In the genomic region with DNA sequence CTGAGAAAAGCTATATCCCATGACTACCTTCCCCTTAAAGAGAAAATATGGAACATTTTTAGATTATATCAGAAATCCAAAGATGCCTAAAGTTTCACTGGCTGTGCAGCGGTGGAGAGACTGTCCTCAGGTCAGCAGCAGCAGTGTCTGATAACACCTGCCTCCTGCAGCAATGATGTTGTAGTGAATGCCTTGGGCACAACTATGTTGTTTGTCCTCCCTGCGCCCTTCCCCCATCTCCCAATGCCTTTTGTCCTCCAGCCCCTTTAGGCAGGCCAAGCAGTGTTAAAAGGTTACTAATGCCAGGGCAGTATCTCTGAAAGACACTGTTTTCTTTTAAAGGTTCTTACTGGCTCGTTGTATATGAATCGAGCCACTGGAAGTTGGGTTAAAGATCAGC, we compare ENCODE assay signal across 23 cellular contexts. TPM values are rescaled to one million over a fixed set of nuclear protein-coding genes. Genes with fewer than 3 reads are reported as not detected.
DNase-seq lines count a peak whose midpoint lies in the region; ATAC-seq and TF ChIP-seq lines count a peak whose summit lies in the region.
"Had no signal": no experiment of that assay in that cellular context is flagged by ENCODE, and none has a peak within 500 bp of the region (broad histone marks: within the 10 kb centered on the region; RNA-seq: fewer than 3 reads in every experiment).

No MANE protein-coding gene starts in this region.

- no peak for TF ChIP-seq POLR2A in gastroesophageal sphincter (IDR thresholded peaks at IDR 0.05)
- no peak for TF ChIP-seq POLR2A in tibial nerve (IDR thresholded peaks at IDR 0.05)

- no peak for DNase-seq in activated CD8-positive, alpha-beta T cell treated with anti-CD3 and anti-CD28 coated beads for 36 hours
- no peak for DNase-seq in activated CD8-positive, alpha-beta T cell treated with anti-CD3 and anti-CD28 coated beads, Interleukin-2, amount 10 ng/mL, durations not matched to agents 7 days and 5 days
- DNase-seq in neural crest cell (ENCODE audit: low read depth, low spot score) (no peak), tibial nerve (ENCODE audit: low spot score in 2 of 2) (no peak), head of caudate nucleus (no peak), substantia nigra (lab: John Stamatoyannopoulos, UW) (no peak)
- DNase-seq: activated CD4-positive, alpha-beta T cell treated with anti-CD3 and anti-CD28 coated beads, Interleukin-2, amount 10 ng/mL, durations not matched to agents 7 days and 5 days; activated CD8-positive, alpha-beta memory T cell treated with anti-CD3 and anti-CD28 coated beads, Interleukin-2, amount 50 U/mL, for 48 hours; activated gamma-delta T cell treated with Interleukin-2 at 50 U/mL for 16 hours; amygdala; effector memory CD8-positive, alpha-beta T cell; mesenchymal stem cell; NCI-H2107; NCI-H510A treated with DMSO at 0.1 percent for 48 hours; psoas muscle; SHP77; stimulated activated CD4-positive, alpha-beta T cell treated with anti-CD3 and anti-CD28 coated beads, Interleukin-12 subunit alpha, Interleukin-12 subunit beta, amount 100 ng/mL, for 4 hours; stimulated activated CD8-positive, alpha-beta memory T cell treated with anti-CD3 and anti-CD28 coated beads, Interleukin-4, amount 100 ng/mL, for 48 hours; testis had no signal

- ATAC-seq in activated CD8-positive, alpha-beta T cell treated with anti-CD3 and anti-CD28 coated beads for 36 hours = no peak
- ATAC-seq in activated CD8-positive, alpha-beta T cell treated with anti-CD3 and anti-CD28 coated beads, Interleukin-2, amount 10 ng/mL, durations not matched to agents 7 days and 5 days = no peak
- ATAC-seq in gastroesophageal sphincter = no peak
- ATAC-seq in HG03520 (IDR thresholded peaks at IDR 0.05; ENCODE audit: unreplicated experiment) = no peak
- ATAC-seq: effector memory CD8-positive, alpha-beta T cell; psoas muscle had no signal

- peaks cover 15 to 83% of the 10 kb centered on the region in 2 donors for H3K36me3 ChIP-seq in gastroesophageal sphincter
- peaks cover 0 to 70% (median 2%) of the 10 kb centered on the region in 3 donors for H3K36me3 ChIP-seq in tibial nerve

- intact Hi-C loops in activated CD8-positive, alpha-beta T cell treated with anti-CD3 and anti-CD28 coated beads for 36 hours (cut with micrococcal nuclease) = no loop called here
- intact Hi-C loops in head of caudate nucleus (cut with DNase I) = no loop called here

- no peak overlapping the region for H3K4me3 Mint-ChIP-seq in activated CD8-positive, alpha-beta T cell treated with anti-CD3 and anti-CD28 coated beads for 36 hours
- no peak overlapping the region for H3K4me3 Mint-ChIP-seq in activated CD8-positive, alpha-beta T cell treated with anti-CD3 and anti-CD28 coated beads, Interleukin-2, amount 10 ng/mL, durations not matched to agents 7 days and 5 days
- peak overlapping the region; percentile 70 for H3K4me3 Mint-ChIP-seq in neural crest cell
- H3K4me3 Mint-ChIP-seq: activated CD4-positive, alpha-beta T cell treated with anti-CD3 and anti-CD28 coated beads, Interleukin-2, amount 10 ng/mL, durations not matched to agents 7 days and 5 days; central memory CD8-positive, alpha-beta T cell; effector memory CD8-positive, alpha-beta T cell; nephron had no signal

- H3K27ac ChIP-seq in gastroesophageal sphincter = peak overlapping the region; percentile 80 to 92 (median 83)
- H3K27ac ChIP-seq in tibial nerve = peak overlapping the region in 3 of 4 donors; percentile 22 to 74 (median 73)
- H3K27ac ChIP-seq in substantia nigra (ENCODE audit: low read depth, low read length, poor library complexity, severe bottlenecking) = no peak overlapping the region
- H3K27ac ChIP-seq: psoas muscle had no signal

- H3K27me3 ChIP-seq in gastroesophageal sphincter = no peaks in the 10 kb centered on the region
- no peaks in the 10 kb centered on the region for H3K27me3 ChIP-seq in tibial nerve
- H3K27me3 ChIP-seq: testis had no signal

- H3K9me3 Mint-ChIP-seq in activated CD8-positive, alpha-beta T cell treated with anti-CD3 and anti-CD28 coated beads for 36 hours = no peaks in the 10 kb centered on the region
- no peaks in the 10 kb centered on the region for H3K9me3 Mint-ChIP-seq in activated CD8-positive, alpha-beta T cell treated with anti-CD3 and anti-CD28 coated beads, Interleukin-2, amount 10 ng/mL, durations not matched to agents 7 days and 5 days (ENCODE audit: insufficient read depth)
- H3K9me3 Mint-ChIP-seq in neural crest cell = no peaks in the 10 kb centered on the region
- H3K9me3 Mint-ChIP-seq: activated CD4-positive, alpha-beta T cell treated with anti-CD3 and anti-CD28 coated beads, Interleukin-2, amount 10 ng/mL, durations not matched to agents 7 days and 5 days; central memory CD8-positive, alpha-beta T cell; effector memory CD8-positive, alpha-beta T cell; nephron had no signal

- peaks cover 0 to 84% (median 20%) of the 10 kb centered on the region in 3 donors for H3K4me1 ChIP-seq in gastroesophageal sphincter
- peaks cover 0 to 72% (median 15%) of the 10 kb centered on the region in 4 donors for H3K4me1 ChIP-seq in tibial nerve
- H3K4me1 ChIP-seq: psoas muscle had no signal

- TF ChIP-seq CTCF in activated CD8-positive, alpha-beta T cell treated with anti-CD3 and anti-CD28 coated beads for 36 hours (IDR thresholded peaks at IDR 0.05) = no peak
- no peak for TF ChIP-seq CTCF in gastroesophageal sphincter (IDR thresholded peaks at IDR 0.05)
- TF ChIP-seq CTCF in neural crest cell (conservative IDR thresholded peaks at IDR 0.05) = no peak
- no peak for TF ChIP-seq CTCF in tibial nerve (IDR thresholded peaks at IDR 0.05)

- no peak for TF ChIP-seq EP300 in gastroesophageal sphincter (IDR thresholded peaks at IDR 0.05)
- TF ChIP-seq EP300 in tibial nerve (IDR thresholded peaks at IDR 0.05) = peak in 1 of 2 donors; percentile 27

- POLR2A ChIA-PET in activated CD8-positive, alpha-beta T cell treated with anti-CD3 and anti-CD28 coated beads for 36 hours (lab: Charles Lee) = no interaction called here
- POLR2A ChIA-PET in activated CD8-positive, alpha-beta T cell treated with anti-CD3 and anti-CD28 coated beads, Interleukin-2, amount 10 ng/mL, durations not matched to agents 7 days and 5 days (lab: Charles Lee) = interaction anchor here (0.6 kb wide), 1 partner anchor 17 kb away, joined by 3 read pairs; no protein-coding TSS in a partner anchor

- H3K4me1 Mint-ChIP-seq in activated CD8-positive, alpha-beta T cell treated with anti-CD3 and anti-CD28 coated beads for 36 hours (ENCODE audit: low read depth) = peaks cover 2% of the 10 kb centered on the region
- no peaks in the 10 kb centered on the region for H3K4me1 Mint-ChIP-seq in activated CD8-positive, alpha-beta T cell treated with anti-CD3 and anti-CD28 coated beads, Interleukin-2, amount 10 ng/mL, durations not matched to agents 7 days and 5 days (ENCODE audit: low read depth)
- H3K4me1 Mint-ChIP-seq in neural crest cell = peaks cover 24% of the 10 kb centered on the region
- H3K4me1 Mint-ChIP-seq: activated CD4-positive, alpha-beta T cell treated with anti-CD3 and anti-CD28 coated beads, Interleukin-2, amount 10 ng/mL, durations not matched to agents 7 days and 5 days; central memory CD8-positive, alpha-beta T cell had no signal

- CTCF ChIA-PET in activated CD8-positive, alpha-beta T cell treated with anti-CD3 and anti-CD28 coated beads for 36 hours (lab: Charles Lee) = interaction anchor here (1.2 kb wide), 1 partner anchor 130 kb away, joined by 5 read pairs; no protein-coding TSS in a partner anchor
- CTCF ChIA-PET in activated CD8-positive, alpha-beta T cell treated with anti-CD3 and anti-CD28 coated beads, Interleukin-2, amount 10 ng/mL, durations not matched to agents 7 days and 5 days (lab: Charles Lee) = interaction anchor here (0.7 kb wide), 1 partner anchor 9 kb away, joined by 3 read pairs; no protein-coding TSS in a partner anchor

- H3K4me3 ChIP-seq in gastroesophageal sphincter (no peak overlapping the region), tibial nerve (no peak overlapping the region)
- H3K4me3 ChIP-seq: psoas muscle, testis had no signal

- peaks cover 50% of the 10 kb centered on the region for H3K36me3 Mint-ChIP-seq in activated CD8-positive, alpha-beta T cell treated with anti-CD3 and anti-CD28 coated beads for 36 hours (ENCODE audit: low read depth)
- peaks cover 64% of the 10 kb centered on the region for H3K36me3 Mint-ChIP-seq in activated CD8-positive, alpha-beta T cell treated with anti-CD3 and anti-CD28 coated beads, Interleukin-2, amount 10 ng/mL, durations not matched to agents 7 days and 5 days (ENCODE audit: low read depth)
- peaks cover 21% of the 10 kb centered on the region for H3K36me3 Mint-ChIP-seq in neural crest cell (ENCODE audit: low read depth)

- H3K27me3 Mint-ChIP-seq in activated CD8-positive, alpha-beta T cell treated with anti-CD3 and anti-CD28 coated beads for 36 hours = no peaks in the 10 kb centered on the region
- H3K27me3 Mint-ChIP-seq in activated CD8-positive, alpha-beta T cell treated with anti-CD3 and anti-CD28 coated beads, Interleukin-2, amount 10 ng/mL, durations not matched to agents 7 days and 5 days (ENCODE audit: low read depth) = no peaks in the 10 kb centered on the region
- H3K27me3 Mint-ChIP-seq in neural crest cell (ENCODE audit: low read depth) = no peaks in the 10 kb centered on the region
- H3K27me3 Mint-ChIP-seq: activated CD4-positive, alpha-beta T cell treated with anti-CD3 and anti-CD28 coated beads, Interleukin-2, amount 10 ng/mL, durations not matched to agents 7 days and 5 days; central memory CD8-positive, alpha-beta T cell; effector memory CD8-positive, alpha-beta T cell had no signal

- H3K9me3 ChIP-seq in gastroesophageal sphincter = no peaks in the 10 kb centered on the region
- H3K9me3 ChIP-seq in tibial nerve = no peaks in the 10 kb centered on the region
- H3K9me3 ChIP-seq: psoas muscle, testis had no signal

- H3K27ac Mint-ChIP-seq in activated CD8-positive, alpha-beta T cell treated with anti-CD3 and anti-CD28 coated beads for 36 hours = peak overlapping the region; percentile 5
- no peak overlapping the region for H3K27ac Mint-ChIP-seq in activated CD8-positive, alpha-beta T cell treated with anti-CD3 and anti-CD28 coated beads, Interleukin-2, amount 10 ng/mL, durations not matched to agents 7 days and 5 days
- H3K27ac Mint-ChIP-seq in neural crest cell (ENCODE audit: unreplicated experiment) = peak overlapping the region; percentile 69
- H3K27ac Mint-ChIP-seq: activated CD4-positive, alpha-beta T cell treated with anti-CD3 and anti-CD28 coated beads, Interleukin-2, amount 10 ng/mL, durations not matched to agents 7 days and 5 days; nephron had no signal

- 73 to 76% methylated on average over 2 to 4 of the region's 4 CpGs for whole genome bisulfite sequencing in gastroesophageal sphincter (ENCODE audit: low coverage in 1 of 2), 2 donors
- 40 to 49% methylated on average over 4 of the region's 4 CpGs for WGBS in tibial nerve, 2 donors

RNA-seq across cellular contexts. Expression of a gene that starts 13.2 kb away (rescaled TPM):
- 100 to 1,000 TPM; 230 to 235 TPM for total RNA-seq in activated CD8-positive, alpha-beta T cell treated with anti-CD3 and anti-CD28 coated beads for 36 hours
- 100 to 1,000 TPM; 201 to 206 TPM for total RNA-seq in activated CD8-positive, alpha-beta T cell treated with anti-CD3 and anti-CD28 coated beads, Interleukin-2, amount 10 ng/mL, durations not matched to agents 7 days and 5 days
- total RNA-seq in gastroesophageal sphincter (100 to 1,000 TPM in 1 of 4 donors, 10 to 100 TPM in 3; 72.2 to 109 (median 84.7) TPM), neural crest cell (309 and 315 TPM in 2 replicates), tibial nerve (10 to 100 TPM; 16.7 to 50.7 (median 35.7) TPM)
